Comparison of ENCODE assay signal across 1 cellular context in the genomic region with DNA sequence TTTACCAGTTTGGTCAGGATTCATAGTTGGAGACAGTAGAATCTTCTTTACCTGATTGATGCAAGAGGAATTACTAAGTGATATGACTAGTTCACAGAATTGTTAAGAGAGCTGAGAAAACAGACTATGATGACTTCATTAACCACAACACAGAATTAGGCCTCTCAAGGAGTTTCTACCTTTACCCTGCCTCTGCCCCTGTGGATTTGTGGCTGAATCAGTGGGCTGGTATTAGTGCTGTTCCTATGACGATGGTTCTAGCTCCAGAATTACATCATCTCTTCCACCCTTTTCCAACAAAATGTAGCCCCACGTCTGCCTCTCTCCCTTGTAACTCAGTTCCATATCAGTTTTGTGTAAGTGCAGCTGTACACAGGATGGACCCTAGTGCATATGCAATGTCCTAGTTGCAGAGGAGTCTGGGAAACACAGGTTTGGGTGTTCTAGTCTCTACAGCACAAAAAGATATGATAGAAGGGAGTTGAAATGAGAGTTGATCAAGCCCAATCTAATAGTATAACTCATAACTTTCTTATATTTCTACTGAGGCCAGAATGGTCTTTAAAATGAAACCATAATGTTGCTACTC.
TF ChIP-seq lines count a peak whose summit lies in the region.

No MANE protein-coding gene starts in this region.

TF ChIP-seq in GM23338, 12 proteins besides CTCF, POLR2A, EP300 and RAD21 (continued from another document):
- TF ChIP-seq, protein P1, sequence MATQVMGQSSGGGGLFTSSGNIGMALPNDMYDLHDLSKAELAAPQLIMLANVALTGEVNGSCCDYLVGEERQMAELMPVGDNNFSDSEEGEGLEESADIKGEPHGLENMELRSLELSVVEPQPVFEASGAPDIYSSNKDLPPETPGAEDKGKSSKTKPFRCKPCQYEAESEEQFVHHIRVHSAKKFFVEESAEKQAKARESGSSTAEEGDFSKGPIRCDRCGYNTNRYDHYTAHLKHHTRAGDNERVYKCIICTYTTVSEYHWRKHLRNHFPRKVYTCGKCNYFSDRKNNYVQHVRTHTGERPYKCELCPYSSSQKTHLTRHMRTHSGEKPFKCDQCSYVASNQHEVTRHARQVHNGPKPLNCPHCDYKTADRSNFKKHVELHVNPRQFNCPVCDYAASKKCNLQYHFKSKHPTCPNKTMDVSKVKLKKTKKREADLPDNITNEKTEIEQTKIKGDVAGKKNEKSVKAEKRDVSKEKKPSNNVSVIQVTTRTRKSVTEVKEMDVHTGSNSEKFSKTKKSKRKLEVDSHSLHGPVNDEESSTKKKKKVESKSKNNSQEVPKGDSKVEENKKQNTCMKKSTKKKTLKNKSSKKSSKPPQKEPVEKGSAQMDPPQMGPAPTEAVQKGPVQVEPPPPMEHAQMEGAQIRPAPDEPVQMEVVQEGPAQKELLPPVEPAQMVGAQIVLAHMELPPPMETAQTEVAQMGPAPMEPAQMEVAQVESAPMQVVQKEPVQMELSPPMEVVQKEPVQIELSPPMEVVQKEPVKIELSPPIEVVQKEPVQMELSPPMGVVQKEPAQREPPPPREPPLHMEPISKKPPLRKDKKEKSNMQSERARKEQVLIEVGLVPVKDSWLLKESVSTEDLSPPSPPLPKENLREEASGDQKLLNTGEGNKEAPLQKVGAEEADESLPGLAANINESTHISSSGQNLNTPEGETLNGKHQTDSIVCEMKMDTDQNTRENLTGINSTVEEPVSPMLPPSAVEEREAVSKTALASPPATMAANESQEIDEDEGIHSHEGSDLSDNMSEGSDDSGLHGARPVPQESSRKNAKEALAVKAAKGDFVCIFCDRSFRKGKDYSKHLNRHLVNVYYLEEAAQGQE (IDR thresholded peaks at IDR 0.05; ENCODE audit: unreplicated experiment), result no peak
- TF ChIP-seq POLR2AphosphoS5 (IDR thresholded peaks at IDR 0.05; ENCODE audit: low read depth), result no peak
- no peak for TF ChIP-seq CREB1 (CRISPR knock-in tag; IDR thresholded peaks at IDR 0.05; ENCODE audit: low read depth)
- TF ChIP-seq, protein P2, sequence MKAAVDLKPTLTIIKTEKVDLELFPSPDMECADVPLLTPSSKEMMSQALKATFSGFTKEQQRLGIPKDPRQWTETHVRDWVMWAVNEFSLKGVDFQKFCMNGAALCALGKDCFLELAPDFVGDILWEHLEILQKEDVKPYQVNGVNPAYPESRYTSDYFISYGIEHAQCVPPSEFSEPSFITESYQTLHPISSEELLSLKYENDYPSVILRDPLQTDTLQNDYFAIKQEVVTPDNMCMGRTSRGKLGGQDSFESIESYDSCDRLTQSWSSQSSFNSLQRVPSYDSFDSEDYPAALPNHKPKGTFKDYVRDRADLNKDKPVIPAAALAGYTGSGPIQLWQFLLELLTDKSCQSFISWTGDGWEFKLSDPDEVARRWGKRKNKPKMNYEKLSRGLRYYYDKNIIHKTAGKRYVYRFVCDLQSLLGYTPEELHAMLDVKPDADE (IDR thresholded peaks at IDR 0.05), result no peak
- no peak for TF ChIP-seq ZNF331 (CRISPR knock-in tag; IDR thresholded peaks at IDR 0.05; ENCODE audit: low read depth)
- TF ChIP-seq NANOG (IDR thresholded peaks at IDR 0.05; ENCODE audit: borderline replicate concordance), result no peak
- TF ChIP-seq ZNF114 (CRISPR knock-in tag; IDR thresholded peaks at IDR 0.05), result no peak
